Comparison of ENCODE assay signal across 12 cellular contexts in genomic region chr1:63318255-63319068, GRCh38. TPM values are rescaled to one million over a fixed set of nuclear protein-coding genes. Genes with fewer than 3 reads are reported as not detected.
DNase-seq lines count a peak whose midpoint lies in the region; FAIRE-seq and TF ChIP-seq lines count a peak whose summit lies in the region.
"Had no signal": no experiment of that assay in that cellular context is flagged by ENCODE, and none has a peak within 500 bp of the region (broad histone marks: within the 10 kb centered on the region; RNA-seq: fewer than 3 reads in every experiment).

No MANE protein-coding gene starts in this region.

- H3K4me3 ChIP-seq in astrocyte (ENCODE audit: insufficient read depth, low read depth, low read length), result no peak overlapping the region
- H3K4me3 ChIP-seq in neural cell (ENCODE audit: low read length), result no peak overlapping the region

- peaks cover 81% of the 10 kb centered on the region for H3K27me3 Mint-ChIP-seq in T-helper 1 cell treated with Interleukin-12 subunit alpha and Interleukin-12 subunit beta and Interleukin-4 antibody, amounts not matched to agents 30 μg/mL and 1 μg/mL, for 36 hours (ENCODE audit: low read depth)
- H3K27me3 Mint-ChIP-seq in IgD-negative memory B cell (peaks cover 56% of the 10 kb centered on the region), astrocyte (ENCODE audit: low read depth, unreplicated experiment) (peaks cover 61% of the 10 kb centered on the region)

- H3K36me3 ChIP-seq in astrocyte (ENCODE audit: insufficient read depth, low read length) (no peaks in the 10 kb centered on the region), neural cell (ENCODE audit: insufficient read depth, low read length) (no peaks in the 10 kb centered on the region)
- H3K36me3 ChIP-seq: spleen, upper lobe of left lung had no signal

- H3K9ac ChIP-seq in astrocyte (ENCODE audit: low read length) (no peak overlapping the region), neural cell (ENCODE audit: low read length) (no peak overlapping the region)

- H3K4me1 Mint-ChIP-seq in T-helper 1 cell treated with Interleukin-12 subunit alpha and Interleukin-12 subunit beta and Interleukin-4 antibody, amounts not matched to agents 30 μg/mL and 1 μg/mL, for 36 hours (ENCODE audit: low read depth), result peaks cover 24% of the 10 kb centered on the region
- H3K4me1 Mint-ChIP-seq in IgD-negative memory B cell (peaks cover 11 to 23% (median 20%) of the 10 kb centered on the region in 3 donors), astrocyte (ENCODE audit: low read depth, unreplicated experiment) (peaks cover 2% of the 10 kb centered on the region)

- no peak for TF ChIP-seq RAD21 in neural cell (conservative IDR thresholded peaks at IDR 0.05)

- H3F3A ChIP-seq in neural cell (ENCODE audit: insufficient read depth, low read length, poor library complexity, severe bottlenecking), result no peaks in the 10 kb centered on the region

- TF ChIP-seq EP300 in neural cell (conservative IDR thresholded peaks at IDR 0.05; ENCODE audit: poor library complexity, severe bottlenecking), result no peak

- H3K4me2 ChIP-seq in astrocyte (ENCODE audit: low read length) (no peak overlapping the region), neural cell (ENCODE audit: low read length) (no peak overlapping the region)

- no peak for DNase-seq in T-helper 1 cell
- no peak for DNase-seq in astrocyte (ENCODE audit: low read depth)
- no peak for DNase-seq in NCI-H146 (lab: John Stamatoyannopoulos, UW)
- DNase-seq in hippocampal formation (lab: John Stamatoyannopoulos, UW), result no peak
- no peak for DNase-seq in AML-193 (lab: John Stamatoyannopoulos, UW)
- DNase-seq: activated gamma-delta T cell treated with Interleukin-2 at 50 U/mL for 16 hours, DMS79 treated with DMSO at 0.1 percent for 48 hours, spleen, upper lobe of left lung had no signal

- TF ChIP-seq CTCF in astrocyte (IDR thresholded peaks at IDR 0.05; ENCODE audit: insufficient read depth, low read depth, low read length), result no peak
- TF ChIP-seq CTCF in neural cell (IDR thresholded peaks at IDR 0.05; ENCODE audit: poor library complexity, severe bottlenecking), result no peak

- H3K79me2 ChIP-seq in astrocyte (ENCODE audit: insufficient read depth, low read length) (no peaks in the 10 kb centered on the region), neural cell (replicated peaks; ENCODE audit: insufficient read depth, low read length) (no peaks in the 10 kb centered on the region)

- peaks cover 12% of the 10 kb centered on the region for H3K9me3 Mint-ChIP-seq in T-helper 1 cell treated with Interleukin-12 subunit alpha and Interleukin-12 subunit beta and Interleukin-4 antibody, amounts not matched to agents 30 μg/mL and 1 μg/mL, for 36 hours
- H3K9me3 Mint-ChIP-seq in IgD-negative memory B cell, result peaks cover 2 to 24% (median 9%) of the 10 kb centered on the region in 3 donors
- peaks cover 33% of the 10 kb centered on the region for H3K9me3 Mint-ChIP-seq in astrocyte (ENCODE audit: unreplicated experiment)

- peaks cover 8% of the 10 kb centered on the region for H4K20me1 ChIP-seq in astrocyte (ENCODE audit: insufficient read depth, low read length)
- H4K20me1 ChIP-seq in neural cell (ENCODE audit: insufficient read depth), result no peaks in the 10 kb centered on the region

- no peak for FAIRE-seq in astrocyte (lab: Jason Lieb, UNC)

- H3K36me3 Mint-ChIP-seq in T-helper 1 cell treated with Interleukin-12 subunit alpha and Interleukin-12 subunit beta and Interleukin-4 antibody, amounts not matched to agents 30 μg/mL and 1 μg/mL, for 36 hours (ENCODE audit: low read depth), result peaks cover 14% of the 10 kb centered on the region
- H3K36me3 Mint-ChIP-seq in IgD-negative memory B cell (peaks cover 3% of the 10 kb centered on the region), astrocyte (ENCODE audit: low read depth, unreplicated experiment) (peaks cover 3% of the 10 kb centered on the region)

- H3K27me3 ChIP-seq in astrocyte (ENCODE audit: insufficient read depth, low read length), result peaks cover 82% of the 10 kb centered on the region
- peaks cover 97% of the 10 kb centered on the region for H3K27me3 ChIP-seq in neural cell (ENCODE audit: insufficient read depth, low read depth, low read length)

- H3K9me3 ChIP-seq in astrocyte (ENCODE audit: insufficient read depth, low read depth, low read length), result peaks cover 9% of the 10 kb centered on the region
- peaks cover 6% of the 10 kb centered on the region for H3K9me3 ChIP-seq in neural cell (ENCODE audit: low read length)

- H2AFZ ChIP-seq in astrocyte (ENCODE audit: low read depth, low read length), result no peak overlapping the region
- H2AFZ ChIP-seq in neural cell (ENCODE audit: low read depth, low read length), result no peak overlapping the region

- peak overlapping the region; percentile 71 for H3K4me3 Mint-ChIP-seq in T-helper 1 cell treated with Interleukin-12 subunit alpha and Interleukin-12 subunit beta and Interleukin-4 antibody, amounts not matched to agents 30 μg/mL and 1 μg/mL, for 36 hours
- H3K4me3 Mint-ChIP-seq in IgD-negative memory B cell (peak overlapping the region; percentile 44 to 91 (median 47)), astrocyte (ENCODE audit: unreplicated experiment) (peak overlapping the region; percentile 75)

- H3K4me1 ChIP-seq in astrocyte (ENCODE audit: insufficient read depth, low read length), result peaks cover 7% of the 10 kb centered on the region

- H3K27ac Mint-ChIP-seq in T-helper 1 cell treated with Interleukin-12 subunit alpha and Interleukin-12 subunit beta and Interleukin-4 antibody, amounts not matched to agents 30 μg/mL and 1 μg/mL, for 36 hours, result peak overlapping the region; percentile 81
- H3K27ac Mint-ChIP-seq in IgD-negative memory B cell, result peak overlapping the region; percentile 92 to 100 (median 99)
- no peak overlapping the region for H3K27ac Mint-ChIP-seq in astrocyte (ENCODE audit: unreplicated experiment)

- H3K9me2 ChIP-seq in neural cell (ENCODE audit: insufficient read depth, low read length), result no peaks in the 10 kb centered on the region

- H3K27ac ChIP-seq in astrocyte (ENCODE audit: low read depth, low read length) (no peak overlapping the region), neural cell (ENCODE audit: low read length) (no peak overlapping the region)
- H3K27ac ChIP-seq: spleen, upper lobe of left lung had no signal

TF ChIP-seq in neural cell, 6 proteins besides CTCF, POLR2A, EP300 and RAD21:
- peak; percentile 62 for TF ChIP-seq EZH2 (IDR thresholded peaks at IDR 0.05; ENCODE audit: borderline replicate concordance, insufficient read depth, low read length, poor library complexity, severe bottlenecking)
- TF ChIP-seq REST (IDR thresholded peaks at IDR 0.05; ENCODE audit: borderline replicate concordance), result no peak
- no peak for TF ChIP-seq MXI1 (conservative IDR thresholded peaks at IDR 0.05; ENCODE audit: poor library complexity, severe bottlenecking)
- TF ChIP-seq POLR2AphosphoS5 (IDR thresholded peaks at IDR 0.05), result peak; percentile 61

RNA-seq across cellular contexts. Expression of gene FOXD3, which starts 3.9 kb away (rescaled TPM):
- polyA plus RNA-seq in IgD-negative memory B cell (not detected), neural cell (0.14 TPM in 1 of 2 replicates, not detected in the other)
- not detected in 2 replicates for total RNA-seq in astrocyte
- not detected in 2 replicates for polyA minus RNA-seq in neural cell

RNA-seq across cellular contexts. Expression of gene ALG6, which starts 49.0 kb away (rescaled TPM):
- polyA plus RNA-seq in IgD-negative memory B cell (12.9 TPM), neural cell (31.3 and 46.8 TPM in 2 replicates)
- 7.8 and 7.9 TPM in 2 replicates for total RNA-seq in astrocyte
- polyA minus RNA-seq in neural cell, result 36.8 and 37.5 TPM in 2 replicates
